Comparison of ENCODE assay signal across 9 cellular contexts in genomic region chr15:67093146-67093874, GRCh38. TPM values are rescaled to one million over a fixed set of nuclear protein-coding genes. Genes with fewer than 3 reads are reported as not detected.
DNase-seq lines count a peak whose midpoint lies in the region; ATAC-seq, FAIRE-seq and TF ChIP-seq lines count a peak whose summit lies in the region.
"Had no signal": no experiment of that assay in that cellular context is flagged by ENCODE, and none has a peak within 500 bp of the region (broad histone marks: within the 10 kb centered on the region; RNA-seq: fewer than 3 reads in every experiment).

No MANE protein-coding gene starts in this region.

- H3K4me3 Mint-ChIP-seq in T-helper 17 cell = peak overlapping the region; percentile 56
- peak overlapping the region; percentile 58 for H3K4me3 Mint-ChIP-seq in natural killer cell treated with Interleukin-12 subunit alpha and Interleukin-12 subunit beta and Interleukin-15 and Interleukin-18, amount 100 ng/mL, for 72 hours

- H2AFZ ChIP-seq in GM23248 = no peak overlapping the region

- ATAC-seq in HG02678 (IDR thresholded peaks at IDR 0.05; ENCODE audit: unreplicated experiment) = peak; percentile 52
- ATAC-seq in T-helper 17 cell = peak; percentile 10
- no peak for ATAC-seq in natural killer cell treated with Interleukin-12 subunit alpha and Interleukin-12 subunit beta and Interleukin-15 and Interleukin-18, amount 100 ng/mL, for 72 hours
- ATAC-seq in SK-N-SH treated with all-trans-retinoic acid at 6 μM for 48 hours = no peak

- H3K4me3 ChIP-seq in effector memory CD4-positive, alpha-beta T cell (ENCODE audit: insufficient read depth, low read depth, low read length, poor library complexity, severe bottlenecking) = no peak overlapping the region
- no peak overlapping the region for H3K4me3 ChIP-seq in GM23248
- H3K4me3 ChIP-seq: SK-N-MC had no signal

- H3K9me3 ChIP-seq in T-helper 17 cell (ENCODE audit: control insufficient read depth, low read length, poor library complexity, severe bottlenecking) (no peaks in the 10 kb centered on the region), GM23248 (ENCODE audit: low read depth) (no peaks in the 10 kb centered on the region)
- no peaks in the 10 kb centered on the region for H3K9me3 ChIP-seq in effector memory CD4-positive, alpha-beta T cell (ENCODE audit: control insufficient read depth, low read length)

- peaks cover 63% of the 10 kb centered on the region for H3K4me1 Mint-ChIP-seq in T-helper 17 cell
- H3K4me1 Mint-ChIP-seq in natural killer cell treated with Interleukin-12 subunit alpha and Interleukin-12 subunit beta and Interleukin-15 and Interleukin-18, amount 100 ng/mL, for 72 hours (ENCODE audit: low read depth in 2 of 2) = peaks cover 68 to 84% of the 10 kb centered on the region in 2 donors

- H3K4me2 ChIP-seq in GM23248 (ENCODE audit: unreplicated experiment) = no peak overlapping the region

- H3K9me3 Mint-ChIP-seq in natural killer cell treated with Interleukin-12 subunit alpha and Interleukin-12 subunit beta and Interleukin-15 and Interleukin-18, amount 100 ng/mL, for 72 hours = no peaks in the 10 kb centered on the region

- in situ Hi-C loops in GM23248 (cut with MboI) = no loop called here

- H4K20me1 ChIP-seq in GM23248 (ENCODE audit: insufficient read depth) = no peaks in the 10 kb centered on the region

- no peaks in the 10 kb centered on the region for H3K27me3 Mint-ChIP-seq in T-helper 17 cell
- H3K27me3 Mint-ChIP-seq in natural killer cell treated with Interleukin-12 subunit alpha and Interleukin-12 subunit beta and Interleukin-15 and Interleukin-18, amount 100 ng/mL, for 72 hours = peaks cover 0 to 3% of the 10 kb centered on the region in 2 donors

- DNase-seq in GM18507 (ENCODE audit: extremely low spot score, insufficient read length, low read depth) = no peak
- DNase-seq in T-helper 17 cell = no peak
- no peak for DNase-seq in natural killer cell treated with Interleukin-12 subunit alpha and Interleukin-12 subunit beta and Interleukin-15 and Interleukin-18, amount 100 ng/mL, for 72 hours (ENCODE audit: low spot score)
- no peak for DNase-seq in effector memory CD4-positive, alpha-beta T cell
- DNase-seq in NCI-H2107 (lab: John Stamatoyannopoulos, UW) = no peak
- no peak for DNase-seq in GM23248

- WGBS in GM23248 (ENCODE audit: low coverage in 1 of 2, low lambda C conversion rate in 2 of 2, missing lambda C conversion rate in 2 of 2), 2 experiments = 93 to 95% methylated on average over 14 of the region's 14 CpGs

- peak; percentile 64 for FAIRE-seq in GM18507 (lab: Jason Lieb, UNC)

- peaks cover 63% of the 10 kb centered on the region for H3K4me1 ChIP-seq in effector memory CD4-positive, alpha-beta T cell (ENCODE audit: control insufficient read depth, insufficient read depth, low read length, poor library complexity, severe bottlenecking)
- peaks cover 48% of the 10 kb centered on the region for H3K4me1 ChIP-seq in GM23248 (ENCODE audit: insufficient read depth)

- no peak overlapping the region for H3K9ac ChIP-seq in GM23248

- H3K27ac ChIP-seq in effector memory CD4-positive, alpha-beta T cell (ENCODE audit: insufficient read depth, low read length, poor library complexity, severe bottlenecking) = no peak overlapping the region
- no peak overlapping the region for H3K27ac ChIP-seq in GM23248
- H3K27ac ChIP-seq: SK-N-MC had no signal

- peaks cover 24% of the 10 kb centered on the region for H3F3A ChIP-seq in GM23248 (ENCODE audit: insufficient read depth)

- H3K9me2 ChIP-seq in GM23248 (ENCODE audit: insufficient read depth) = no peaks in the 10 kb centered on the region

- no peaks in the 10 kb centered on the region for H3K27me3 ChIP-seq in effector memory CD4-positive, alpha-beta T cell (replicated peaks; ENCODE audit: control insufficient read depth, insufficient read depth, low read length, poor library complexity, severe bottlenecking)
- H3K27me3 ChIP-seq in GM23248 (replicated peaks; ENCODE audit: insufficient read depth) = no peaks in the 10 kb centered on the region

- peaks cover 3% of the 10 kb centered on the region for H3K36me3 Mint-ChIP-seq in T-helper 17 cell (ENCODE audit: low read depth)
- peaks cover 6% of the 10 kb centered on the region for H3K36me3 Mint-ChIP-seq in natural killer cell treated with Interleukin-12 subunit alpha and Interleukin-12 subunit beta and Interleukin-15 and Interleukin-18, amount 100 ng/mL, for 72 hours

- H3K79me2 ChIP-seq in GM23248 (ENCODE audit: insufficient read depth) = peaks cover 96% of the 10 kb centered on the region

- peaks cover 6% of the 10 kb centered on the region for H3K36me3 ChIP-seq in effector memory CD4-positive, alpha-beta T cell (ENCODE audit: control insufficient read depth, insufficient read depth, low read length)
- no peaks in the 10 kb centered on the region; the same call in 1 of the 2 replicates for H3K36me3 ChIP-seq in GM23248 (ENCODE audit: low read depth)

- H3K27ac Mint-ChIP-seq in T-helper 17 cell = peak overlapping the region; percentile 99
- H3K27ac Mint-ChIP-seq in natural killer cell treated with Interleukin-12 subunit alpha and Interleukin-12 subunit beta and Interleukin-15 and Interleukin-18, amount 100 ng/mL, for 72 hours = peak overlapping the region; percentile 67 to 92

TF ChIP-seq in SK-N-SH treated with all-trans-retinoic acid at 6 μM for 48 hours, 23 proteins besides CTCF, POLR2A, EP300 and RAD21:
- TF ChIP-seq ZNF8 (CRISPR knock-in tag; IDR thresholded peaks at IDR 0.05) = no peak
- TF ChIP-seq OSR1 (CRISPR knock-in tag; IDR thresholded peaks at IDR 0.05) = no peak
- TF ChIP-seq ESRRG (CRISPR knock-in tag; IDR thresholded peaks at IDR 0.05) = no peak
- TF ChIP-seq TSHZ2 (CRISPR knock-in tag; IDR thresholded peaks at IDR 0.05) = no peak
- no peak for TF ChIP-seq PATZ1 (CRISPR knock-in tag; IDR thresholded peaks at IDR 0.05; ENCODE audit: borderline replicate concordance)
- no peak for TF ChIP-seq SNAI2 (CRISPR knock-in tag; IDR thresholded peaks at IDR 0.05)
- no peak for TF ChIP-seq ARNTL (CRISPR knock-in tag; IDR thresholded peaks at IDR 0.05; ENCODE audit: borderline replicate concordance, low read depth)
- TF ChIP-seq ZNF565 (CRISPR knock-in tag; conservative IDR thresholded peaks at IDR 0.05; ENCODE audit: low read depth) = no peak
- TF ChIP-seq RARB (CRISPR knock-in tag; IDR thresholded peaks at IDR 0.05) = no peak
- TF ChIP-seq ZC3H10 (CRISPR knock-in tag; IDR thresholded peaks at IDR 0.05) = no peak

RNA-seq across cellular contexts. Expression of gene SMAD3, which starts 27.9 kb away (rescaled TPM):
- 10 to 100 TPM; 79.8 to 82.9 TPM for total RNA-seq in T-helper 17 cell
- 10 to 100 TPM; 13.5 to 47.4 TPM for total RNA-seq in natural killer cell treated with Interleukin-12 subunit alpha and Interleukin-12 subunit beta and Interleukin-15 and Interleukin-18, amount 100 ng/mL, for 72 hours
- total RNA-seq in GM23248 (2014; rRNA removed; shearing (Covaris generic)) = 34.0 and 50.1 TPM in 2 replicates
- polyA plus RNA-seq in GM23248 (2016; fragmentation: Nextera tagmentation; extraction: Ambion mirVana) = 30.8 and 30.9 TPM in 2 replicates

Comparison
In these comparisons a context has a peak if more than half of its experiments do, and no peak if none do; other contexts are left out.
1. ATAC-seq: peak in HG02678 (single experiment) and T-helper 17 cell (single experiment); none in natural killer cell treated with Interleukin-12 subunit alpha and Interleukin-12 subunit beta and Interleukin-15 and Interleukin-18, amount 100 ng/mL, for 72 hours (0 of 2) and SK-N-SH treated with all-trans-retinoic acid at 6 μM for 48 hours (single experiment).